Comparison of ENCODE assay signal across 1 cellular context in the genomic region with DNA sequence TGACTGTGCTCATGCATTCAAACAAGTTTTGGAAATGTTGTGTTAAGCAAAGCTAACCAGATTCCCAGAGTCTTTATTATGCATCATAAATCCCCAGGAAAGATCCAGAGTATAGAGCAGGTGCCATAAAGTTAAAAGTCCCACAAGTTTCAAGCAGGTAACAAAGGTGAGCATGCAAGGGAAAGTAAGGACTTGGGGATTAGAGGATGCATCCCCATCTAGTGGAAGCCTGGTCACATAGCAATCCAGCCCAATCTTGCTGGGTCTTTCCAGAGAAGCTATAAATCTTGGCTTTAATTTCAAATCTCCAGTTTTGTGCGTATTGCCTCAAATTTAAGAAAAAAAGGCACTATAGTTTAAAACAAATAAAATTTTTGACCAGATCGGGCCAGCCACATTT.
TF ChIP-seq lines count a peak whose summit lies in the region.

No MANE protein-coding gene starts in this region.

TF ChIP-seq in GM23338, 12 proteins besides CTCF, POLR2A, EP300 and RAD21 (continued from another document):
- TF ChIP-seq, protein P1, sequence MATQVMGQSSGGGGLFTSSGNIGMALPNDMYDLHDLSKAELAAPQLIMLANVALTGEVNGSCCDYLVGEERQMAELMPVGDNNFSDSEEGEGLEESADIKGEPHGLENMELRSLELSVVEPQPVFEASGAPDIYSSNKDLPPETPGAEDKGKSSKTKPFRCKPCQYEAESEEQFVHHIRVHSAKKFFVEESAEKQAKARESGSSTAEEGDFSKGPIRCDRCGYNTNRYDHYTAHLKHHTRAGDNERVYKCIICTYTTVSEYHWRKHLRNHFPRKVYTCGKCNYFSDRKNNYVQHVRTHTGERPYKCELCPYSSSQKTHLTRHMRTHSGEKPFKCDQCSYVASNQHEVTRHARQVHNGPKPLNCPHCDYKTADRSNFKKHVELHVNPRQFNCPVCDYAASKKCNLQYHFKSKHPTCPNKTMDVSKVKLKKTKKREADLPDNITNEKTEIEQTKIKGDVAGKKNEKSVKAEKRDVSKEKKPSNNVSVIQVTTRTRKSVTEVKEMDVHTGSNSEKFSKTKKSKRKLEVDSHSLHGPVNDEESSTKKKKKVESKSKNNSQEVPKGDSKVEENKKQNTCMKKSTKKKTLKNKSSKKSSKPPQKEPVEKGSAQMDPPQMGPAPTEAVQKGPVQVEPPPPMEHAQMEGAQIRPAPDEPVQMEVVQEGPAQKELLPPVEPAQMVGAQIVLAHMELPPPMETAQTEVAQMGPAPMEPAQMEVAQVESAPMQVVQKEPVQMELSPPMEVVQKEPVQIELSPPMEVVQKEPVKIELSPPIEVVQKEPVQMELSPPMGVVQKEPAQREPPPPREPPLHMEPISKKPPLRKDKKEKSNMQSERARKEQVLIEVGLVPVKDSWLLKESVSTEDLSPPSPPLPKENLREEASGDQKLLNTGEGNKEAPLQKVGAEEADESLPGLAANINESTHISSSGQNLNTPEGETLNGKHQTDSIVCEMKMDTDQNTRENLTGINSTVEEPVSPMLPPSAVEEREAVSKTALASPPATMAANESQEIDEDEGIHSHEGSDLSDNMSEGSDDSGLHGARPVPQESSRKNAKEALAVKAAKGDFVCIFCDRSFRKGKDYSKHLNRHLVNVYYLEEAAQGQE (IDR thresholded peaks at IDR 0.05; ENCODE audit: unreplicated experiment): no peak
- no peak for TF ChIP-seq ZNF331 (CRISPR knock-in tag; IDR thresholded peaks at IDR 0.05; ENCODE audit: low read depth)
- TF ChIP-seq, protein P2, sequence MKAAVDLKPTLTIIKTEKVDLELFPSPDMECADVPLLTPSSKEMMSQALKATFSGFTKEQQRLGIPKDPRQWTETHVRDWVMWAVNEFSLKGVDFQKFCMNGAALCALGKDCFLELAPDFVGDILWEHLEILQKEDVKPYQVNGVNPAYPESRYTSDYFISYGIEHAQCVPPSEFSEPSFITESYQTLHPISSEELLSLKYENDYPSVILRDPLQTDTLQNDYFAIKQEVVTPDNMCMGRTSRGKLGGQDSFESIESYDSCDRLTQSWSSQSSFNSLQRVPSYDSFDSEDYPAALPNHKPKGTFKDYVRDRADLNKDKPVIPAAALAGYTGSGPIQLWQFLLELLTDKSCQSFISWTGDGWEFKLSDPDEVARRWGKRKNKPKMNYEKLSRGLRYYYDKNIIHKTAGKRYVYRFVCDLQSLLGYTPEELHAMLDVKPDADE (IDR thresholded peaks at IDR 0.05): no peak
- no peak for TF ChIP-seq EZH2phosphoT487 (IDR thresholded peaks at IDR 0.05; ENCODE audit: unreplicated experiment)
- TF ChIP-seq EZH2 (IDR thresholded peaks at IDR 0.05; ENCODE audit: low read depth, unreplicated experiment): no peak
- TF ChIP-seq JUNB (IDR thresholded peaks at IDR 0.05; ENCODE audit: unreplicated experiment): no peak
